In the genomic region with DNA sequence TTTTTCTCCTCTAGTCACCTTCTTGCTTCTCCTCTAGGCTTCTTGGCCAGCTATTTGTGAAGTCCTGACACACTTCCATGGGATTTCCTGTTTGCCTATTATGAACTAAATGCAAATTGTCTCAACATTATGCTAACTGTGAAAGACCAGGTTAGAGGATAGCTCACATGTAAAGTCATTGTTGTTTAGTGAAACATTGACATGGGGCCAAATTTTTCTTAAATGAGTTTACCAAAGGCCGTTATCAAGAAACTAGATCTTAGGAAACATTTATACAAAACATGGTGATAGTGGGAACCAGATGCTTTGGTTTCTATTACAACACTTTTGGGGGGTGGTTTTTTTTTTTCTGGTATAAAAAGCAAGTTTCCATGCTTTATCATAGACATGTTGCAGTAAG, we compare ENCODE assay signal across 18 cellular contexts.
DNase-seq lines count a peak whose midpoint lies in the region; ATAC-seq and TF ChIP-seq lines count a peak whose summit lies in the region.
"Had no signal": no experiment of that assay in that cellular context is flagged by ENCODE, and none has a peak within 500 bp of the region (broad histone marks: within the 10 kb centered on the region; RNA-seq: fewer than 3 reads in every experiment).

No MANE protein-coding gene starts in this region.

- no peak overlapping the region for H3K4me3 Mint-ChIP-seq in activated CD4-positive, alpha-beta T cell treated with anti-CD3 and anti-CD28 coated beads, Interleukin-2, amount 10 ng/mL, durations not matched to agents 24 days and 14 days
- H3K4me3 Mint-ChIP-seq: memory B cell had no signal

- H3K27ac Mint-ChIP-seq in activated CD4-positive, alpha-beta T cell treated with anti-CD3 and anti-CD28 coated beads, Interleukin-2, amount 10 ng/mL, durations not matched to agents 24 days and 14 days: no peak overlapping the region
- H3K27ac Mint-ChIP-seq: memory B cell had no signal

- no peaks in the 10 kb centered on the region for H3K27me3 Mint-ChIP-seq in activated CD4-positive, alpha-beta T cell treated with anti-CD3 and anti-CD28 coated beads, Interleukin-2, amount 10 ng/mL, durations not matched to agents 24 days and 14 days
- H3K27me3 Mint-ChIP-seq: memory B cell had no signal

- TF ChIP-seq CTCF in HFF-Myc (IDR thresholded peaks at IDR 0.05; ENCODE audit: low read depth, low read length, missing control alignments): no peak
- TF ChIP-seq CTCF in astrocyte of the cerebellum (IDR thresholded peaks at IDR 0.05; ENCODE audit: low read depth, low read length, missing control alignments): no peak

- DNase-seq in A172 (ENCODE audit: low spot score): peak; percentile 36
- peak; percentile 92 for DNase-seq in HFF-Myc (ENCODE audit: extremely low read depth, low read depth)
- DNase-seq in astrocyte of the cerebellum (ENCODE audit: low read depth): peak; percentile 50
- DNase-seq in fibroblast of the conjunctiva (ENCODE audit: low read depth): peak; percentile 74
- no peak for DNase-seq in activated CD4-positive, alpha-beta T cell treated with anti-CD3 and anti-CD28 coated beads, Interleukin-2, amount 10 ng/mL, durations not matched to agents 24 days and 14 days
- DNase-seq: activated gamma-delta T cell, DMS53, NCI-H1694, NCI-H524 treated with DMSO at 0.1 percent for 48 hours, occipital lobe, T-helper 9 cell had no signal

- intact Hi-C loops in activated CD4-positive, alpha-beta T cell treated with anti-CD3 and anti-CD28 coated beads, Interleukin-2, amount 10 ng/mL, durations not matched to agents 24 days and 14 days (cut with micrococcal nuclease): no loop called here

- H3K36me3 Mint-ChIP-seq in activated CD4-positive, alpha-beta T cell treated with anti-CD3 and anti-CD28 coated beads, Interleukin-2, amount 10 ng/mL, durations not matched to agents 24 days and 14 days (ENCODE audit: low read depth): no peaks in the 10 kb centered on the region
- H3K36me3 Mint-ChIP-seq: memory B cell had no signal

- ATAC-seq in GM21526 (IDR thresholded peaks at IDR 0.05; ENCODE audit: low FRiP score, unreplicated experiment) (no peak), GM19397 (IDR thresholded peaks at IDR 0.05; ENCODE audit: unreplicated experiment) (no peak), GM18502 (IDR thresholded peaks at IDR 0.05; ENCODE audit: poor library complexity, unreplicated experiment) (no peak)
- ATAC-seq: K562 had no signal

- H3K9me3 Mint-ChIP-seq in activated CD4-positive, alpha-beta T cell treated with anti-CD3 and anti-CD28 coated beads, Interleukin-2, amount 10 ng/mL, durations not matched to agents 24 days and 14 days: no peaks in the 10 kb centered on the region
- H3K9me3 Mint-ChIP-seq: memory B cell had no signal

- in situ Hi-C loops in astrocyte of the cerebellum (cut with HindIII; ENCODE audit: low sequenced_read_pairs): no loop called here

- no peaks in the 10 kb centered on the region for H3K4me1 Mint-ChIP-seq in activated CD4-positive, alpha-beta T cell treated with anti-CD3 and anti-CD28 coated beads, Interleukin-2, amount 10 ng/mL, durations not matched to agents 24 days and 14 days

- H3K4me3 ChIP-seq in HFF-Myc (replicated peaks; ENCODE audit: low read depth, low read length): no peak overlapping the region
- no peak overlapping the region for H3K4me3 ChIP-seq in astrocyte of the cerebellum (ENCODE audit: low read depth, low read length)
- H3K4me3 ChIP-seq: cardiac muscle cell, K562, thoracic aorta had no signal
